Comparison of ENCODE assay signal across 1 cellular context in genomic region chr12:6701078-6701768, GRCh38.
TF ChIP-seq lines count a peak whose summit lies in the region.

No MANE protein-coding gene starts in this region.

TF ChIP-seq in GM23338, 12 proteins besides CTCF, POLR2A, EP300 and RAD21 (continued from another document):
- TF ChIP-seq ZNF462 (CRISPR knock-in tag; IDR thresholded peaks at IDR 0.05) (no peak), EZH2phosphoT487 (IDR thresholded peaks at IDR 0.05; ENCODE audit: unreplicated experiment) (no peak), REST (IDR thresholded peaks at IDR 0.05; ENCODE audit: unreplicated experiment) (no peak), EZH2 (IDR thresholded peaks at IDR 0.05; ENCODE audit: low read depth, unreplicated experiment) (no peak)
